Comparison of ENCODE assay signal across 7 cellular contexts in the genomic region with DNA sequence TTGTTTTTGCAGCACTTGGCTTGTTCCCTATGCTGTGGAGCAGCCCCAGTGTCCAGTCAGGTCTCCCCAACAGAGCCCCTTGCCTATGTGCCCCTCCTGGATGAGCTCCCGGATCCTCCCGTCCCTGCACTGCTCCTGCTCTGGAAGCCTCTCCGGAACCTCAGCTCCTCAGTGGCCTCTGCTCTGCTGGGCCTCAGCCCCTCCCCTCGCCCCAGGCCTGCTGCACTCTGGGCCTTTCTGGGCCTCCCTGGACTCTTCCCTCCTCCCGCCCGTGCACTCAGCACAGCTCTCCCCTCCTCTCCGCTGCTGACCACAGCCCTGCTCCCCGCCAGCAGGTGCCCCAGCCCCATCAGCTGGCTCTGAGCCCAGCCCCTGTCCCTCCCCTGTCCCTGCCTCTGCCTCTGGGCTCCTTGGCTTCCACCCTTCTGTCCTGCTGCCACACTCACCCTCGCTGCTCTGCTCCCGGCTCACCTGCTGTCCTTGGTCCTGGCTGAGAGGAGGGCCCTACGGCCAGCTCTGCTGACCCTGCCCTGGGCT.
DNase-seq lines count a peak whose midpoint lies in the region; ATAC-seq lines count a peak whose summit lies in the region.
"Not testable (repeated sequence)": the region's sequence is repeated elsewhere in the genome, so short reads cannot be mapped to it uniquely, and the experiment has no call there.

No MANE protein-coding gene starts in this region.

- H3K36me3 Mint-ChIP-seq in IgD-negative memory B cell; activated naive CD8-positive, alpha-beta T cell treated with anti-CD3 and anti-CD28 coated beads, Interleukin-2, amount 50 U/mL, for 24 hours (ENCODE audit: low read depth): not testable (repeated sequence)
- peaks cover 52% of the 10 kb centered on the region for H3K36me3 Mint-ChIP-seq in stimulated activated memory B cell treated with anti-CD40 and anti-IgM and Interleukin-4, amounts not matched to agents 10 μg/mL and 1 μg/mL and 100 μg/mL, for 72 hours

- H3K4me1 Mint-ChIP-seq in IgD-negative memory B cell = peaks cover 10 to 18% (median 14%) of the 10 kb centered on the region in 3 donors
- H3K4me1 Mint-ChIP-seq in activated naive CD8-positive, alpha-beta T cell treated with anti-CD3 and anti-CD28 coated beads, Interleukin-2, amount 50 U/mL, for 24 hours = not testable (repeated sequence)
- H3K4me1 Mint-ChIP-seq in stimulated activated memory B cell treated with anti-CD40 and anti-IgM and Interleukin-4, amounts not matched to agents 10 μg/mL and 1 μg/mL and 100 μg/mL, for 72 hours = peaks cover 58% of the 10 kb centered on the region

- ATAC-seq in activated naive CD8-positive, alpha-beta T cell treated with anti-CD3 and anti-CD28 coated beads, Interleukin-2, amount 50 U/mL, for 24 hours = peak; percentile 16
- peak; percentile 21 for ATAC-seq in left ventricle myocardium superior
- ATAC-seq in stimulated activated memory B cell treated with anti-CD40 and anti-IgM and Interleukin-4, amounts not matched to agents 10 μg/mL and 1 μg/mL and 100 μg/mL, for 72 hours = not testable (repeated sequence)

- H3K27me3 Mint-ChIP-seq in IgD-negative memory B cell; activated naive CD8-positive, alpha-beta T cell treated with anti-CD3 and anti-CD28 coated beads, Interleukin-2, amount 50 U/mL, for 24 hours; stimulated activated memory B cell treated with anti-CD40 and anti-IgM and Interleukin-4, amounts not matched to agents 10 μg/mL and 1 μg/mL and 100 μg/mL, for 72 hours: not testable (repeated sequence)

- H3K9me3 Mint-ChIP-seq in IgD-negative memory B cell; activated naive CD8-positive, alpha-beta T cell treated with anti-CD3 and anti-CD28 coated beads, Interleukin-2, amount 50 U/mL, for 24 hours; stimulated activated memory B cell treated with anti-CD40 and anti-IgM and Interleukin-4, amounts not matched to agents 10 μg/mL and 1 μg/mL and 100 μg/mL, for 72 hours: not testable (repeated sequence)

- intact Hi-C loops in left ventricle myocardium superior (cut with micrococcal nuclease) = not testable (repeated sequence)

- DNase-seq in DMS79 (lab: John Stamatoyannopoulos, UW) = peak; percentile 75
- DNase-seq in RPMI8226 = peak; percentile 75
- not testable (repeated sequence) for DNase-seq in activated naive CD8-positive, alpha-beta T cell treated with anti-CD3 and anti-CD28 coated beads, Interleukin-2, amount 50 U/mL, for 24 hours; left ventricle myocardium superior
- DNase-seq in medulla oblongata (ENCODE audit: extremely low spot score) = peak; percentile 0

- H3K4me3 Mint-ChIP-seq in IgD-negative memory B cell = peak overlapping the region in 3 of 4 donors; percentile 28 to 94 (median 80)
- H3K4me3 Mint-ChIP-seq in activated naive CD8-positive, alpha-beta T cell treated with anti-CD3 and anti-CD28 coated beads, Interleukin-2, amount 50 U/mL, for 24 hours = not testable (repeated sequence)
- peak overlapping the region; percentile 99 for H3K4me3 Mint-ChIP-seq in stimulated activated memory B cell treated with anti-CD40 and anti-IgM and Interleukin-4, amounts not matched to agents 10 μg/mL and 1 μg/mL and 100 μg/mL, for 72 hours

- H3K27ac Mint-ChIP-seq in IgD-negative memory B cell; activated naive CD8-positive, alpha-beta T cell treated with anti-CD3 and anti-CD28 coated beads, Interleukin-2, amount 50 U/mL, for 24 hours: not testable (repeated sequence)
- H3K27ac Mint-ChIP-seq in stimulated activated memory B cell treated with anti-CD40 and anti-IgM and Interleukin-4, amounts not matched to agents 10 μg/mL and 1 μg/mL and 100 μg/mL, for 72 hours = peak overlapping the region; percentile 93
